Comparison of ENCODE assay signal across 35 cellular contexts in the genomic region with DNA sequence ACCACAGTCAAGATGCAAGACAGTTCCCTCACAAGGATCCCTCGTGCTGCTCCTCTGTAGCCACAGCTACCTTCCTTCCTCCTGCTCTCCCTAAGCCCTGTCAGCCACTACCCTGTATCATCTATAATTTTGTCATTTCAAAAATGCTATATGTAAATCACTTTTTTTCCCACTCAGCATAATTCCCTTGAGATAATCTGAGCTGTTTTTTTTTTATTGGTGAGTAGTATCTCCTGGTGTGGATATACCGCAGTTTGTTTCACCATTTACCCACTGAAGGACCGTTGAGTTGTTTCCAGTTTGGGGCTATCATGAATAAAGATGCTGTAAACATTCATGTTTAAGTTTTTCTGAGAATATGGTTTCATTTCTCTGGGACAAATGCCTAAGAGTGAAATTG.
"Had no signal": no experiment of that assay in that cellular context is flagged by ENCODE, and none has a peak within 500 bp of the region (broad histone marks: within the 10 kb centered on the region; RNA-seq: fewer than 3 reads in every experiment).

No MANE protein-coding gene starts in this region.

- H3K4me3 Mint-ChIP-seq: activated B cell treated with CpG ODN at 0.5 μM for 24 hours; activated CD4-positive, alpha-beta memory T cell treated with anti-CD3 and anti-CD28 coated beads for 36 hours; activated CD4-positive, alpha-beta T cell treated with anti-CD3 and anti-CD28 coated beads, Interleukin-2, amount 10 ng/mL, durations not matched to agents 24 days and 14 days; activated CD8-positive, alpha-beta memory T cell treated with anti-CD3 and anti-CD28 coated beads, Interleukin-2, amount 10 ng/mL, durations not matched to agents 7 days and 5 days; activated CD8-positive, alpha-beta T cell treated with anti-CD3 and anti-CD28 coated beads for 36 hours; activated naive CD4-positive, alpha-beta T cell treated with anti-CD3 and anti-CD28 coated beads, Interleukin-2, amount 10 ng/mL, durations not matched to agents 7 days and 5 days; activated naive CD4-positive, alpha-beta T cell treated with anti-CD3 and anti-CD28 coated beads, Interleukin-2, amount 50 U/mL, for 24 hours; activated naive CD8-positive, alpha-beta T cell; activated naive CD8-positive, alpha-beta T cell treated with anti-CD3 and anti-CD28 coated beads, Interleukin-2, amount 10 ng/mL, durations not matched to agents 7 days and 5 days; activated naive CD8-positive, alpha-beta T cell treated with anti-CD3 and anti-CD28 coated beads, Interleukin-2, amount 50 U/mL, for 24 hours; activated T-cell treated with anti-CD3 and anti-CD28 coated beads, Interleukin-2, amount 50 U/mL, for 24 hours; brain; central memory CD8-positive, alpha-beta T cell; T-helper 1 cell treated with Interleukin-12 subunit alpha and Interleukin-12 subunit beta and Interleukin-4 antibody, amounts not matched to agents 30 μg/mL and 1 μg/mL, for 36 hours; T-helper 2 cell treated with Interferon-gamma antibody and Interleukin-4, amounts not matched to agents 5 μg/mL and 100 μg/mL, for 36 hours had no signal

- DNase-seq: activated B cell treated with CpG ODN at 0.5 μM for 24 hours; activated CD4-positive, alpha-beta memory T cell treated with anti-CD3 and anti-CD28 coated beads for 36 hours; activated CD4-positive, alpha-beta T cell treated with anti-CD3 and anti-CD28 coated beads for 4 hours; activated CD4-positive, alpha-beta T cell treated with anti-CD3 and anti-CD28 coated beads, Interleukin-2, amount 10 ng/mL, durations not matched to agents 24 days and 14 days; activated CD4-positive, alpha-beta T cell treated with anti-CD3 and anti-CD28 coated beads, Interleukin-2, amount 50 U/mL, for 1 hour; activated CD4-positive, alpha-beta T cell treated with anti-CD3 and anti-CD28 coated beads, Interleukin-2, amount 50 U/mL, for 4 hours; activated CD4-positive, CD25-positive, alpha-beta regulatory T cell treated with anti-CD3 and anti-CD28 coated beads, Interleukin-2, amount 50 U/mL, for 72 hours; activated CD8-positive, alpha-beta memory T cell treated with anti-CD3 and anti-CD28 coated beads, Interleukin-2, amount 10 ng/mL, durations not matched to agents 7 days and 5 days; activated CD8-positive, alpha-beta memory T cell treated with anti-CD3 and anti-CD28 coated beads, Interleukin-2, amount 50 U/mL, for 48 hours; activated CD8-positive, alpha-beta T cell treated with anti-CD3 and anti-CD28 coated beads for 36 hours; activated effector memory CD4-positive, alpha-beta T cell treated with Interleukin-2 at 50 U/mL for 16 hours; activated gamma-delta T cell; activated naive CD4-positive, alpha-beta T cell treated with anti-CD3 and anti-CD28 coated beads, Interleukin-2, amount 10 ng/mL, durations not matched to agents 7 days and 5 days; activated naive CD4-positive, alpha-beta T cell treated with Interleukin-2 at 50 U/mL for 16 hours; activated naive CD8-positive, alpha-beta T cell treated with anti-CD3 and anti-CD28 coated beads, Interleukin-2, amount 10 ng/mL, durations not matched to agents 7 days and 5 days; activated naive CD8-positive, alpha-beta T cell treated with anti-CD3 and anti-CD28 coated beads, Interleukin-2, amount 50 U/mL, for 24 hours; activated T-cell treated with anti-CD3 and anti-CD28 coated beads, Interleukin-2, amount 50 U/mL, for 24 hours; activated T-cell treated with anti-CD3 and anti-CD28 coated beads, Interleukin-2, amount 50 U/mL, for 48 hours; amygdala; anterior cingulate cortex; caudate nucleus; cerebellar nuclear complex; T-helper 1 cell; T-helper 2 cell; T-helper 9 cell had no signal

- H3K36me3 ChIP-seq: ascending aorta, cardiac muscle cell had no signal

- H3K4me1 ChIP-seq: ascending aorta had no signal

- H3K27ac ChIP-seq: ascending aorta, cardiac muscle cell, VCaP had no signal

- H3K27ac Mint-ChIP-seq: activated B cell treated with CpG ODN at 0.5 μM for 24 hours; activated CD4-positive, alpha-beta memory T cell treated with anti-CD3 and anti-CD28 coated beads for 36 hours; activated CD4-positive, alpha-beta T cell treated with anti-CD3 and anti-CD28 coated beads, Interleukin-2, amount 10 ng/mL, durations not matched to agents 24 days and 14 days; activated CD8-positive, alpha-beta memory T cell treated with anti-CD3 and anti-CD28 coated beads, Interleukin-2, amount 10 ng/mL, durations not matched to agents 7 days and 5 days; activated CD8-positive, alpha-beta T cell treated with anti-CD3 and anti-CD28 coated beads for 36 hours; activated naive CD4-positive, alpha-beta T cell treated with anti-CD3 and anti-CD28 coated beads, Interleukin-2, amount 10 ng/mL, durations not matched to agents 7 days and 5 days; activated naive CD4-positive, alpha-beta T cell treated with anti-CD3 and anti-CD28 coated beads, Interleukin-2, amount 50 U/mL, for 24 hours; activated naive CD8-positive, alpha-beta T cell; activated naive CD8-positive, alpha-beta T cell treated with anti-CD3 and anti-CD28 coated beads, Interleukin-2, amount 10 ng/mL, durations not matched to agents 7 days and 5 days; activated naive CD8-positive, alpha-beta T cell treated with anti-CD3 and anti-CD28 coated beads, Interleukin-2, amount 50 U/mL, for 24 hours; activated T-cell treated with anti-CD3 and anti-CD28 coated beads, Interleukin-2, amount 50 U/mL, for 24 hours; activated T-helper 2 cell treated with anti-CD3 and anti-CD28 coated beads, Interferon-gamma antibody, Interleukin-2, Interleukin-4, amounts not matched to agents 10 μg/mL and 5 μg/mL and 100 μg/mL, durations not matched to agents 14 hours and 24 hours and 36 hours; brain; T-helper 1 cell treated with Interleukin-12 subunit alpha and Interleukin-12 subunit beta and Interleukin-4 antibody, amounts not matched to agents 30 μg/mL and 1 μg/mL, for 36 hours; T-helper 2 cell treated with Interferon-gamma antibody and Interleukin-4, amounts not matched to agents 5 μg/mL and 100 μg/mL, for 36 hours had no signal

- H3K9me3 ChIP-seq: ascending aorta had no signal

- H3K4me1 Mint-ChIP-seq: activated B cell treated with CpG ODN at 0.5 μM for 24 hours; activated CD4-positive, alpha-beta T cell treated with anti-CD3 and anti-CD28 coated beads, Interleukin-2, amount 10 ng/mL, durations not matched to agents 24 days and 14 days; activated CD8-positive, alpha-beta memory T cell treated with anti-CD3 and anti-CD28 coated beads, Interleukin-2, amount 10 ng/mL, durations not matched to agents 7 days and 5 days; activated naive CD4-positive, alpha-beta T cell treated with anti-CD3 and anti-CD28 coated beads, Interleukin-2, amount 10 ng/mL, durations not matched to agents 7 days and 5 days; activated naive CD4-positive, alpha-beta T cell treated with anti-CD3 and anti-CD28 coated beads, Interleukin-2, amount 50 U/mL, for 24 hours; brain; central memory CD8-positive, alpha-beta T cell had no signal

- H3K36me3 Mint-ChIP-seq: activated CD4-positive, alpha-beta memory T cell treated with anti-CD3 and anti-CD28 coated beads for 36 hours; activated CD8-positive, alpha-beta memory T cell treated with anti-CD3 and anti-CD28 coated beads, Interleukin-2, amount 10 ng/mL, durations not matched to agents 7 days and 5 days; activated naive CD4-positive, alpha-beta T cell treated with anti-CD3 and anti-CD28 coated beads, Interleukin-2, amount 10 ng/mL, durations not matched to agents 7 days and 5 days; activated naive CD4-positive, alpha-beta T cell treated with anti-CD3 and anti-CD28 coated beads, Interleukin-2, amount 50 U/mL, for 24 hours; activated naive CD8-positive, alpha-beta T cell; activated naive CD8-positive, alpha-beta T cell treated with anti-CD3 and anti-CD28 coated beads, Interleukin-2, amount 10 ng/mL, durations not matched to agents 7 days and 5 days had no signal

- H3K27me3 ChIP-seq: ascending aorta, cardiac muscle cell had no signal

- H3K9me3 Mint-ChIP-seq: activated CD4-positive, alpha-beta memory T cell treated with anti-CD3 and anti-CD28 coated beads for 36 hours; activated CD4-positive, alpha-beta T cell treated with anti-CD3 and anti-CD28 coated beads, Interleukin-2, amount 10 ng/mL, durations not matched to agents 24 days and 14 days; activated naive CD4-positive, alpha-beta T cell treated with anti-CD3 and anti-CD28 coated beads, Interleukin-2, amount 10 ng/mL, durations not matched to agents 7 days and 5 days; activated naive CD4-positive, alpha-beta T cell treated with anti-CD3 and anti-CD28 coated beads, Interleukin-2, amount 50 U/mL, for 24 hours; activated naive CD8-positive, alpha-beta T cell treated with anti-CD3 and anti-CD28 coated beads, Interleukin-2, amount 50 U/mL, for 24 hours; activated T-cell treated with anti-CD3 and anti-CD28 coated beads, Interleukin-2, amount 50 U/mL, for 24 hours; activated T-helper 2 cell treated with anti-CD3 and anti-CD28 coated beads, Interferon-gamma antibody, Interleukin-2, Interleukin-4, amounts not matched to agents 10 μg/mL and 5 μg/mL and 100 μg/mL, durations not matched to agents 14 hours and 24 hours and 36 hours; central memory CD8-positive, alpha-beta T cell; T-helper 1 cell treated with Interleukin-12 subunit alpha and Interleukin-12 subunit beta and Interleukin-4 antibody, amounts not matched to agents 30 μg/mL and 1 μg/mL, for 36 hours; T-helper 2 cell treated with Interferon-gamma antibody and Interleukin-4, amounts not matched to agents 5 μg/mL and 100 μg/mL, for 36 hours had no signal

- H3K4me3 ChIP-seq: ascending aorta, cardiac muscle cell had no signal

- H3K27me3 Mint-ChIP-seq: activated naive CD4-positive, alpha-beta T cell treated with anti-CD3 and anti-CD28 coated beads, Interleukin-2, amount 10 ng/mL, durations not matched to agents 7 days and 5 days; activated naive CD8-positive, alpha-beta T cell treated with anti-CD3 and anti-CD28 coated beads, Interleukin-2, amount 50 U/mL, for 24 hours; brain had no signal

- ATAC-seq: activated CD8-positive, alpha-beta memory T cell treated with anti-CD3 and anti-CD28 coated beads, Interleukin-2, amount 10 ng/mL, durations not matched to agents 7 days and 5 days; activated CD8-positive, alpha-beta T cell treated with anti-CD3 and anti-CD28 coated beads for 36 hours; activated naive CD8-positive, alpha-beta T cell treated with anti-CD3 and anti-CD28 coated beads, Interleukin-2, amount 50 U/mL, for 24 hours had no signal
